33 cellular contexts compared by ENCODE assay signal in genomic region chr12:2662524-2662923, GRCh38.
"Had no signal": no experiment of that assay in that cellular context is flagged by ENCODE, and none has a peak within 500 bp of the region (broad histone marks: within the 10 kb centered on the region; RNA-seq: fewer than 3 reads in every experiment).

No MANE protein-coding gene starts in this region.

- H3K36me3 ChIP-seq: breast epithelium, colonic mucosa had no signal

- H3K4me3 ChIP-seq: ascending aorta, breast epithelium, cardiac muscle cell, colonic mucosa, dorsolateral prefrontal cortex, esophagus squamous epithelium, gastroesophageal sphincter, heart right ventricle had no signal

- DNase-seq: activated CD4-positive, alpha-beta memory T cell treated with anti-CD3 and anti-CD28 coated beads for 36 hours; activated CD4-positive, alpha-beta T cell treated with anti-CD3 and anti-CD28 coated beads for 36 hours; activated CD4-positive, alpha-beta T cell treated with anti-CD3 and anti-CD28 coated beads, Interleukin-2, amount 10 ng/mL, durations not matched to agents 24 days and 14 days; activated CD4-positive, CD25-positive, alpha-beta regulatory T cell; activated CD4-positive, CD25-positive, alpha-beta regulatory T cell treated with anti-CD3 and anti-CD28 coated beads, Interleukin-2, amount 50 U/mL, for 72 hours; activated CD8-positive, alpha-beta memory T cell treated with anti-CD3 and anti-CD28 coated beads, Interleukin-2, amount 50 U/mL, for 4 hours; activated CD8-positive, alpha-beta T cell treated with anti-CD3 and anti-CD28 coated beads, Interleukin-2, amount 10 ng/mL, durations not matched to agents 7 days and 5 days; activated effector memory CD4-positive, alpha-beta T cell treated with anti-CD3 and anti-CD28 coated beads, Interleukin-2, amount 50 U/mL, for 16 hours; activated naive CD4-positive, alpha-beta T cell treated with anti-CD3 and anti-CD28 coated beads for 36 hours; activated naive CD8-positive, alpha-beta T cell treated with anti-CD3 and anti-CD28 coated beads, Interleukin-2, amount 10 ng/mL, durations not matched to agents 7 days and 5 days; activated T-cell treated with anti-CD3 and anti-CD28 coated beads, Interleukin-2, amount 50 U/mL, for 1 hour; activated T-cell treated with anti-CD3 and anti-CD28 coated beads, Interleukin-2, amount 50 U/mL, for 48 hours; central memory CD4-positive, alpha-beta T cell; cerebellar nuclear complex; colonic mucosa; dorsolateral prefrontal cortex; effector CD4-positive, alpha-beta T cell; effector memory CD8-positive, alpha-beta T cell; esophagus squamous epithelium; foreskin melanocyte; heart right ventricle; T-helper 1 cell; T-helper 17 cell; T1000 had no signal

- H3K4me1 ChIP-seq: ascending aorta, breast epithelium, colonic mucosa, esophagus squamous epithelium, gastroesophageal sphincter, heart right ventricle had no signal

- H3K9me3 ChIP-seq: ascending aorta, breast epithelium, colonic mucosa, esophagus squamous epithelium, gastroesophageal sphincter, heart right ventricle had no signal

- H3K27me3 ChIP-seq: ascending aorta, breast epithelium, cardiac muscle cell, colonic mucosa, dorsolateral prefrontal cortex, esophagus squamous epithelium, gastroesophageal sphincter, heart right ventricle had no signal

- ATAC-seq: activated CD4-positive, alpha-beta T cell treated with anti-CD3 and anti-CD28 coated beads for 36 hours; activated CD8-positive, alpha-beta memory T cell treated with anti-CD3 and anti-CD28 coated beads, Interleukin-2, amount 10 ng/mL, durations not matched to agents 7 days and 5 days; activated CD8-positive, alpha-beta T cell treated with anti-CD3 and anti-CD28 coated beads, Interleukin-2, amount 10 ng/mL, durations not matched to agents 7 days and 5 days; activated naive CD4-positive, alpha-beta T cell treated with anti-CD3 and anti-CD28 coated beads, Interleukin-2, amount 50 U/mL, for 72 hours; effector memory CD8-positive, alpha-beta T cell; gastroesophageal sphincter; heart right ventricle; T-helper 17 cell had no signal

- FAIRE-seq: endometrium, endothelial cell of umbilical vein had no signal

- H3K27ac ChIP-seq: ascending aorta, breast epithelium, cardiac muscle cell, colonic mucosa, dorsolateral prefrontal cortex, epithelial cell of prostate, esophagus squamous epithelium, gastroesophageal sphincter, heart right ventricle had no signal
